Comparison of ENCODE assay signal across 33 cellular contexts in genomic region chr22:41074466-41074865, GRCh38.
"Had no signal": no experiment of that assay in that cellular context is flagged by ENCODE, and none has a peak within 500 bp of the region (broad histone marks: within the 10 kb centered on the region; RNA-seq: fewer than 3 reads in every experiment).

No MANE protein-coding gene starts in this region.

- H3K36me3 ChIP-seq: adrenal gland, brain microvascular endothelial cell, breast epithelium had no signal

- H3K4me3 ChIP-seq: adrenal gland, body of pancreas, breast epithelium had no signal

- ATAC-seq: activated CD8-positive, alpha-beta T cell treated with anti-CD3 and anti-CD28 coated beads for 36 hours; activated naive CD4-positive, alpha-beta T cell treated with anti-CD3 and anti-CD28 coated beads, Interleukin-2, amount 50 U/mL, for 72 hours; activated T-cell treated with anti-CD3 and anti-CD28 coated beads, Interleukin-2, amount 50 U/mL, for 4 hours; activated T-cell treated with anti-CD3 and anti-CD28 coated beads, Interleukin-2, amount 50 U/mL, for 72 hours; activated T-helper 17 cell treated with anti-CD3 and anti-CD28 coated beads, Interleukin-2, amount 50 U/mL, for 72 hours; body of pancreas had no signal

- H3K9me3 ChIP-seq: adrenal gland, body of pancreas, breast epithelium had no signal

- FAIRE-seq: astrocyte, TTC549 had no signal

- DNase-seq: activated B cell treated with CpG ODN at 0.5 μM for 24 hours; activated CD4-positive, alpha-beta memory T cell treated with anti-CD3 and anti-CD28 coated beads for 36 hours; activated CD4-positive, alpha-beta T cell treated with anti-CD3 and anti-CD28 coated beads for 4 hours; activated CD4-positive, alpha-beta T cell treated with anti-CD3 and anti-CD28 coated beads, Interleukin-2, amount 10 ng/mL, durations not matched to agents 24 days and 14 days; activated CD4-positive, alpha-beta T cell treated with anti-CD3 and anti-CD28 coated beads, Interleukin-2, amount 50 U/mL, for 1 hour; activated CD4-positive, alpha-beta T cell treated with anti-CD3 and anti-CD28 coated beads, Interleukin-2, amount 50 U/mL, for 4 hours; activated CD4-positive, CD25-positive, alpha-beta regulatory T cell treated with anti-CD3 and anti-CD28 coated beads, Interleukin-2, amount 50 U/mL, for 72 hours; activated CD8-positive, alpha-beta memory T cell treated with anti-CD3 and anti-CD28 coated beads, Interleukin-2, amount 50 U/mL, for 4 hours; activated CD8-positive, alpha-beta T cell treated with anti-CD3 and anti-CD28 coated beads for 36 hours; activated effector memory CD4-positive, alpha-beta T cell treated with anti-CD3 and anti-CD28 coated beads, Interleukin-2, amount 50 U/mL, for 16 hours; activated gamma-delta T cell treated with Interleukin-2 at 50 U/mL for 16 hours; activated naive CD4-positive, alpha-beta T cell; activated naive CD4-positive, alpha-beta T cell treated with anti-CD3 and anti-CD28 coated beads for 36 hours; activated naive CD4-positive, alpha-beta T cell treated with anti-CD3 and anti-CD28 coated beads, Interleukin-2, amount 50 U/mL, for 16 hours; activated naive CD8-positive, alpha-beta T cell treated with anti-CD3 and anti-CD28 coated beads for 36 hours; activated T-cell treated with anti-CD3 and anti-CD28 coated beads for 4 hours; activated T-cell treated with anti-CD3 and anti-CD28 coated beads, Interleukin-2, amount 50 U/mL, for 1 hour; activated T-cell treated with anti-CD3 and anti-CD28 coated beads, Interleukin-2, amount 50 U/mL, for 4 hours; activated T-cell treated with anti-CD3 and anti-CD28 coated beads, Interleukin-2, amount 50 U/mL, for 72 hours; adrenal gland; amniotic stem cell; body of pancreas; brain microvascular endothelial cell; central memory CD4-positive, alpha-beta T cell; T-helper 1 cell; T-helper 2 cell; T-helper 9 cell had no signal

- H3K27ac ChIP-seq: adrenal gland, body of pancreas, brain microvascular endothelial cell, breast epithelium, VCaP had no signal

- H3K27me3 ChIP-seq: adrenal gland, body of pancreas, brain microvascular endothelial cell, breast epithelium had no signal

- H3K4me1 ChIP-seq: adrenal gland, body of pancreas, breast epithelium had no signal
